Comparison of ENCODE assay signal across 23 cellular contexts in the genomic region with DNA sequence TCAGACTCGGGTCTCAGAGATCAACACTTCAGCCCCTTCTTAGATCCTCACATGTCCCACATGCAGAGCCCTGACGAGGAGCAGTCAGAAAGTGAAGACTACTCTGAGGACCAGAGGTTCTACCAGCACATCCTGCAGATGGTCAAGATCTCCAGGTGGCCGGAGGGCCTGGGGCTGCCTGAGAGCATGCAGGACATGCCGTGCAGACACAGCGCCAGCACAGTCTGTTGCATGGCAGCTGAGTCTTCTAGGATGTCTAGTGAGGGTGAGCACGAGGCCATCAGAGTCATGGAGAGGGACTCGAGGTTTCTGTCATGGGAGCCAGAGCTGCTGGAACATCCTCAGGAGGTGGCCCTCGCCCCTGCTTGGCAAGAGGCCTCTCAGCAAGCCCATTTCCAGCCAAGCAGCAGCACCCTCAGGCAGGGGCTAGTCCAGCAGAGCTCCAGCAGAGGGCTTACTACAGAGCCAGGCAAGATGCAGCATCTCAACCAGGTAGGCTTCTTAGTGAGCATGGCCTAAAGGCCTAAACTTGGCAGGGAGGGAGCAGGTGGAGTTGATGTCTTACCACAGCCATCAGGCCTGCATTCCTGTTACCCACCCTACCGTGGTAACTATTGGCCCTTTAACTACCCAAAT. TPM values are rescaled to one million over a fixed set of nuclear protein-coding genes. Genes with fewer than 3 reads are reported as not detected.
DNase-seq lines count a peak whose midpoint lies in the region; ATAC-seq and TF ChIP-seq lines count a peak whose summit lies in the region.
"Had no signal": no experiment of that assay in that cellular context is flagged by ENCODE, and none has a peak within 500 bp of the region (broad histone marks: within the 10 kb centered on the region; RNA-seq: fewer than 3 reads in every experiment).

No MANE protein-coding gene starts in this region.

- H3K36me3 ChIP-seq in PC-3 (ENCODE audit: low read depth, low read length) (peaks cover 37% of the 10 kb centered on the region), kidney epithelial cell (ENCODE audit: control insufficient read depth, insufficient read depth, low read length) (peaks cover 2% of the 10 kb centered on the region), ovary (no peaks in the 10 kb centered on the region)

- TF ChIP-seq POLR2A in ovary (IDR thresholded peaks at IDR 0.05): no peak

- H3K9me3 ChIP-seq in PC-3 (ENCODE audit: low read length) (no peaks in the 10 kb centered on the region), ovary (no peaks in the 10 kb centered on the region)
- H3K9me3 ChIP-seq: neutrophil, psoas muscle, thoracic aorta had no signal

- H3K4me1 ChIP-seq in PC-3 (ENCODE audit: insufficient read depth, low read length) (no peaks in the 10 kb centered on the region), ovary (ENCODE audit: insufficient read depth) (no peaks in the 10 kb centered on the region)
- H3K4me1 ChIP-seq: psoas muscle had no signal

- DNase-seq in D341Med (ENCODE audit: low spot score) (peak; percentile 8), PC-3 (peak; percentile 6), kidney epithelial cell (ENCODE audit: low read depth) (peak; percentile 14), renal cortical epithelial cell (ENCODE audit: low read depth) (peak; percentile 28), ovary (no peak), SKM-1 (lab: John Stamatoyannopoulos, UW; ENCODE audit: unreplicated experiment) (no peak)
- no peak for DNase-seq in stimulated activated CD4-positive, alpha-beta T cell treated with anti-CD3 and anti-CD28 coated beads, Interleukin-2, amount 100 ng/mL, for 24 hours
- DNase-seq: activated naive CD4-positive, alpha-beta T cell treated with anti-CD3 and anti-CD28 coated beads for 36 hours; DMS53; GF-D8; Kasumi-1; kidney; MV-4-11; NCI-H1694; NCI-H510A treated with DMSO at 0.1 percent for 48 hours; psoas muscle; SHP77; stimulated activated naive CD8-positive, alpha-beta T cell treated with anti-CD3 and anti-CD28 coated beads, Interleukin-15, Interleukin-2, amounts not matched to agents 100 U/mL and 50 U/mL, for 24 hours had no signal

- no peak for ATAC-seq in PC-3
- ATAC-seq: Panc1; psoas muscle; stimulated activated naive CD8-positive, alpha-beta T cell treated with anti-CD3 and anti-CD28 coated beads, Interleukin-15, Interleukin-2, amounts not matched to agents 100 U/mL and 50 U/mL, for 24 hours; WTC11 had no signal

- H3K27ac ChIP-seq in PC-3 (ENCODE audit: low read length) (no peak overlapping the region), ovary (no peak overlapping the region)
- H3K27ac ChIP-seq: HL-60, neutrophil, psoas muscle, thoracic aorta had no signal

- H3K79me2 ChIP-seq in PC-3 (ENCODE audit: low read length): no peaks in the 10 kb centered on the region

- POLR2A ChIA-PET in PC-3 (lab: Charles Lee; ENCODE audit: unreplicated experiment): no interaction called here

- CTCF ChIA-PET in PC-3 (lab: Charles Lee): no interaction called here

- no peak overlapping the region for H3K9ac ChIP-seq in PC-3 (ENCODE audit: low read length)

- TF ChIP-seq EP300 in ovary (IDR thresholded peaks at IDR 0.05): no peak

- H4K20me1 ChIP-seq in PC-3 (ENCODE audit: low read length): no peaks in the 10 kb centered on the region

- 85 to 89% (median 86%) methylated on average over 9 of the region's 9 CpGs for WGBS in ovary, 3 donors

- no peaks in the 10 kb centered on the region for H3K9me2 ChIP-seq in PC-3 (replicated peaks; ENCODE audit: low read length)

- H3K27me3 ChIP-seq in PC-3 (ENCODE audit: low read length): no peaks in the 10 kb centered on the region
- H3K27me3 ChIP-seq in kidney epithelial cell (ENCODE audit: control insufficient read depth, insufficient read depth, low read length): no peaks in the 10 kb centered on the region
- H3K27me3 ChIP-seq in ovary: no peaks in the 10 kb centered on the region
- H3K27me3 ChIP-seq: neutrophil had no signal

- H3K4me2 ChIP-seq in PC-3 (ENCODE audit: low read length): no peak overlapping the region

- no TSS peak for BruUV-seq in PC-3 (replicated peaks; lab: Mats Ljungman, UMichigan)

- intact Hi-C loops in PC-3 (cut with micrococcal nuclease): no loop called here
- intact Hi-C loops in ovary (cut with DNase I): no loop called here

- TF ChIP-seq CTCF in PC-3 (conservative IDR thresholded peaks at IDR 0.05; ENCODE audit: low read depth, low read length) (0 out of 2 replicates have a peak, but pooled peaks have one; percentile 14), kidney epithelial cell (IDR thresholded peaks at IDR 0.05; ENCODE audit: insufficient read depth, low read length, poor library complexity, severe bottlenecking) (peak; percentile 10), ovary (IDR thresholded peaks at IDR 0.05) (no peak)

- H3K4me3 ChIP-seq in PC-3 (ENCODE audit: low read length) (no peak overlapping the region), kidney epithelial cell (ENCODE audit: low read depth, low read length) (no peak overlapping the region), ovary (no peak overlapping the region)
- H3K4me3 ChIP-seq: psoas muscle, thoracic aorta had no signal

- H2AFZ ChIP-seq in PC-3 (ENCODE audit: low read length): no peak overlapping the region

- no peaks in the 10 kb centered on the region for H3F3A ChIP-seq in PC-3 (ENCODE audit: low read length, unreplicated experiment)

RNA-seq across cellular contexts. Expression of a gene that starts 28.6 kb away (rescaled TPM):
- 43.7 and 51.1 TPM in 2 replicates for total RNA-seq in PC-3 (2014; rRNA removed)
- total RNA-seq in kidney epithelial cell: 27.5 and 28.8 TPM in 2 replicates
- total RNA-seq in renal cortical epithelial cell: 21.2 and 24.1 TPM in 2 replicates
- 10 to 100 TPM; 21.0 to 50.4 (median 32.9) TPM for total RNA-seq in ovary
- polyA plus RNA-seq in ovary: 10 to 100 TPM; 18.6 to 21.0 TPM

RNA-seq across cellular contexts. Expression of a gene that starts 40.2 kb away (rescaled TPM):
- total RNA-seq in PC-3 (2014; rRNA removed): 16.8 and 27.7 TPM in 2 replicates
- total RNA-seq in kidney epithelial cell: 13.6 and 17.2 TPM in 2 replicates
- 4.2 and 27.3 TPM in 2 replicates for total RNA-seq in renal cortical epithelial cell
- 10 to 100 TPM; 12.6 to 49.6 (median 30.7) TPM for total RNA-seq in ovary
- 10 to 100 TPM; 17.1 to 99.7 TPM for polyA plus RNA-seq in ovary

Comparison
In these comparisons a context has a peak if more than half of its experiments do, and no peak if none do; other contexts are left out.
1. DNase-seq: peak in D341Med (single experiment), PC-3 (single experiment), kidney epithelial cell (single experiment) and renal cortical epithelial cell (single experiment); none in ovary (0 of 5), stimulated activated CD4-positive, alpha-beta T cell treated with anti-CD3 and anti-CD28 coated beads, Interleukin-2, amount 100 ng/mL, for 24 hours (0 of 2) and SKM-1 (single experiment).
2. CTCF ChIP-seq: peak in PC-3 (single experiment) and kidney epithelial cell (single experiment); none in ovary (0 of 3).